14 cellular contexts compared by ENCODE assay signal in genomic region chr4:16894406-16894805, GRCh38. TPM values are rescaled to one million over a fixed set of nuclear protein-coding genes. Genes with fewer than 3 reads are reported as not detected.
DNase-seq lines count a peak whose midpoint lies in the region; ATAC-seq and TF ChIP-seq lines count a peak whose summit lies in the region.
"Had no signal": no experiment of that assay in that cellular context is flagged by ENCODE, and none has a peak within 500 bp of the region (broad histone marks: within the 10 kb centered on the region; RNA-seq: fewer than 3 reads in every experiment).

No MANE protein-coding gene starts in this region.

- intact Hi-C loops in A673 (cut with micrococcal nuclease; ENCODE audit: unreplicated experiment): loop anchor here (10.0 kb wide), 1 partner anchor 210 kb away; no protein-coding TSS in a partner anchor

- no TSS peak for BruUV-seq in A673 (replicated peaks; lab: Mats Ljungman, UMichigan)

- peaks cover 46% of the 10 kb centered on the region for H3K4me1 ChIP-seq in A673 (ENCODE audit: insufficient read depth, low read length, poor library complexity, severe bottlenecking)

- peaks cover 3% of the 10 kb centered on the region for H3K36me3 ChIP-seq in A673 (ENCODE audit: insufficient read depth, low read length, poor library complexity, severe bottlenecking)
- H3K36me3 ChIP-seq in WERI-Rb-1: no peaks in the 10 kb centered on the region

- CTCF ChIA-PET in A673 (lab: Charles Lee): no interaction called here

- peak overlapping the region; percentile 95 for H3K27ac Mint-ChIP-seq in endothelial cell (ENCODE audit: unreplicated experiment)
- H3K27ac Mint-ChIP-seq in natural killer cell treated with Interleukin-12 subunit alpha and Interleukin-12 subunit beta and Interleukin-15 and Interleukin-18, amount 100 ng/mL, for 72 hours: peak overlapping the region; percentile 76 to 83
- H3K27ac Mint-ChIP-seq: activated T-helper 17 cell treated with anti-CD3 and anti-CD28 coated beads, Interleukin-2, amount 50 U/mL, for 72 hours had no signal

- no peak for TF ChIP-seq CTCF in A673 (conservative IDR thresholded peaks at IDR 0.05; ENCODE audit: low read depth, low read length)
- TF ChIP-seq CTCF in HFF-Myc (IDR thresholded peaks at IDR 0.05; ENCODE audit: low read depth, low read length, missing control alignments): no peak
- TF ChIP-seq CTCF in endothelial cell (IDR thresholded peaks at IDR 0.05; ENCODE audit: unreplicated experiment): no peak
- no peak for TF ChIP-seq CTCF in WERI-Rb-1 (IDR thresholded peaks at IDR 0.05; ENCODE audit: low read depth, low read length)

- H3K36me3 Mint-ChIP-seq in endothelial cell (ENCODE audit: low read depth, unreplicated experiment): peaks cover 29% of the 10 kb centered on the region
- no peaks in the 10 kb centered on the region for H3K36me3 Mint-ChIP-seq in natural killer cell treated with Interleukin-12 subunit alpha and Interleukin-12 subunit beta and Interleukin-15 and Interleukin-18, amount 100 ng/mL, for 72 hours

- peak overlapping the region; percentile 90 for H3K4me3 Mint-ChIP-seq in endothelial cell (ENCODE audit: unreplicated experiment)
- peak overlapping the region; percentile 38 for H3K4me3 Mint-ChIP-seq in natural killer cell treated with Interleukin-12 subunit alpha and Interleukin-12 subunit beta and Interleukin-15 and Interleukin-18, amount 100 ng/mL, for 72 hours
- H3K4me3 Mint-ChIP-seq: activated T-helper 17 cell treated with anti-CD3 and anti-CD28 coated beads, Interleukin-2, amount 50 U/mL, for 72 hours had no signal

- no peaks in the 10 kb centered on the region for H3K9me3 Mint-ChIP-seq in endothelial cell (ENCODE audit: unreplicated experiment)
- H3K9me3 Mint-ChIP-seq in natural killer cell treated with Interleukin-12 subunit alpha and Interleukin-12 subunit beta and Interleukin-15 and Interleukin-18, amount 100 ng/mL, for 72 hours: no peaks in the 10 kb centered on the region
- H3K9me3 Mint-ChIP-seq: activated T-helper 17 cell treated with anti-CD3 and anti-CD28 coated beads, Interleukin-2, amount 50 U/mL, for 72 hours had no signal

- H3K4me3 ChIP-seq in A673 (ENCODE audit: low read depth, low read length, poor library complexity, severe bottlenecking) (peak overlapping the region; percentile 39), HFF-Myc (replicated peaks; ENCODE audit: low read depth, low read length) (peak overlapping the region; percentile 14), WERI-Rb-1 (ENCODE audit: low read depth, low read length) (no peak overlapping the region)

- H3K27ac ChIP-seq in A673 (ENCODE audit: low read depth, low read length, poor library complexity, severe bottlenecking) (peak overlapping the region; percentile 88), WERI-Rb-1 (no peak overlapping the region)

- H3K4me1 Mint-ChIP-seq in endothelial cell (ENCODE audit: unreplicated experiment): peaks cover 54% of the 10 kb centered on the region
- H3K4me1 Mint-ChIP-seq in natural killer cell treated with Interleukin-12 subunit alpha and Interleukin-12 subunit beta and Interleukin-15 and Interleukin-18, amount 100 ng/mL, for 72 hours (ENCODE audit: low read depth in 2 of 2): peaks cover 56 to 67% of the 10 kb centered on the region in 2 donors
- H3K4me1 Mint-ChIP-seq: activated T-helper 17 cell treated with anti-CD3 and anti-CD28 coated beads, Interleukin-2, amount 50 U/mL, for 72 hours had no signal

- DNase-seq in A673 (ENCODE audit: low spot score) (peak; percentile 25), HFF-Myc (ENCODE audit: extremely low read depth, low read depth) (no peak), endothelial cell (ENCODE audit: low spot score) (no peak), WERI-Rb-1 (no peak)
- DNase-seq in natural killer cell treated with Interleukin-12 subunit alpha and Interleukin-12 subunit beta and Interleukin-15 and Interleukin-18, amount 100 ng/mL, for 72 hours (ENCODE audit: low spot score): no peak
- no peak for DNase-seq in stimulated activated CD4-positive, alpha-beta T cell treated with anti-CD3 and anti-CD28 coated beads, Interleukin-2, amount 100 ng/mL, for 24 hours
- DNase-seq: activated CD4-positive, alpha-beta T cell treated with anti-CD3 and anti-CD28 coated beads, Interleukin-2, amount 50 U/mL, for 4 hours; aorta; effector CD4-positive, alpha-beta T cell; SIG-M5; stimulated activated CD4-positive, alpha-beta T cell treated with anti-CD3 and anti-CD28 coated beads, Interleukin-12 subunit alpha, Interleukin-12 subunit beta, amount 100 ng/mL, for 4 hours had no signal

- peaks cover 5% of the 10 kb centered on the region for H3K27me3 Mint-ChIP-seq in endothelial cell (ENCODE audit: unreplicated experiment)
- no peaks in the 10 kb centered on the region for H3K27me3 Mint-ChIP-seq in natural killer cell treated with Interleukin-12 subunit alpha and Interleukin-12 subunit beta and Interleukin-15 and Interleukin-18, amount 100 ng/mL, for 72 hours

- H3K9me3 ChIP-seq in A673 (ENCODE audit: low read depth, low read length, poor library complexity, severe bottlenecking) (no peaks in the 10 kb centered on the region), WERI-Rb-1 (ENCODE audit: severe bottlenecking) (no peaks in the 10 kb centered on the region)

- POLR2A ChIA-PET in A673 (lab: Charles Lee; ENCODE audit: low non-redundant PET): no interaction called here

- no peak for ATAC-seq in natural killer cell treated with Interleukin-12 subunit alpha and Interleukin-12 subunit beta and Interleukin-15 and Interleukin-18, amount 100 ng/mL, for 72 hours
- ATAC-seq in HG02623 (IDR thresholded peaks at IDR 0.05; ENCODE audit: unreplicated experiment) (no peak), GM21576 (IDR thresholded peaks at IDR 0.05; ENCODE audit: unreplicated experiment) (no peak)
- ATAC-seq: activated T-helper 17 cell treated with anti-CD3 and anti-CD28 coated beads, Interleukin-2, amount 50 U/mL, for 72 hours had no signal

- no peaks in the 10 kb centered on the region for H3K27me3 ChIP-seq in A673 (replicated peaks; ENCODE audit: insufficient read depth, low read depth, low read length, poor library complexity)
- peaks cover 24% of the 10 kb centered on the region for H3K27me3 ChIP-seq in WERI-Rb-1 (ENCODE audit: insufficient read depth, low read depth, severe bottlenecking)

RNA-seq across cellular contexts. Expression of gene LDB2, which starts 4.0 kb away (rescaled TPM):
- 45.1 and 47.4 TPM in 2 replicates for total RNA-seq in A673 (2021)
- 268 TPM for total RNA-seq in endothelial cell (ENCODE audit: unreplicated experiment)
- 1 to 10 TPM in 1 of 2 donors, under 1 TPM in 1; 0.64 to 1.4 TPM for total RNA-seq in natural killer cell treated with Interleukin-12 subunit alpha and Interleukin-12 subunit beta and Interleukin-15 and Interleukin-18, amount 100 ng/mL, for 72 hours
- total RNA-seq: activated T-helper 17 cell treated with anti-CD3 and anti-CD28 coated beads, Interleukin-2, amount 50 U/mL, for 72 hours had no signal

Comparison
In these comparisons a context has a peak if more than half of its experiments do, and no peak if none do; other contexts are left out.
1. RNA of gene LDB2, which starts 4.0 kb away (total RNA-seq): 268 TPM in endothelial cell (single experiment) and 45.1 to 47.4 TPM in A673; 0.64 to 1.4 TPM in natural killer cell treated with Interleukin-12 subunit alpha and Interleukin-12 subunit beta and Interleukin-15 and Interleukin-18, amount 100 ng/mL, for 72 hours; every median in the first group is over 10 times any median in the second.